ENCODE assay signal across 27 cellular contexts in genomic region chr22:49011379-49011768, GRCh38.
DNase-seq lines count a peak whose midpoint lies in the region; ATAC-seq, FAIRE-seq and TF ChIP-seq lines count a peak whose summit lies in the region.
"Had no signal": no experiment of that assay in that cellular context is flagged by ENCODE, and none has a peak within 500 bp of the region (broad histone marks: within the 10 kb centered on the region; RNA-seq: fewer than 3 reads in every experiment).

No MANE protein-coding gene starts in this region.

- no peaks in the 10 kb centered on the region for H3K4me1 ChIP-seq in kidney (ENCODE audit: control insufficient read depth in 1 of 2, insufficient read depth in 1 of 2, low read depth in 1 of 2, low read length in 2 of 2)
- H3K4me1 ChIP-seq: adrenal gland, Peyer's patch had no signal

- TF ChIP-seq CTCF in kidney (IDR thresholded peaks at IDR 0.05; ENCODE audit: borderline replicate concordance, extremely low read depth, insufficient read depth), result no peak

- H3K9me3 ChIP-seq in kidney (ENCODE audit: control insufficient read depth in 1 of 2, low read length in 2 of 2), result no peaks in the 10 kb centered on the region
- H3K9me3 ChIP-seq: adrenal gland, ovary, Peyer's patch had no signal

- H3K4me3 Mint-ChIP-seq in activated T-cell treated with anti-CD3 and anti-CD28 coated beads, Interleukin-2, amount 50 U/mL, for 4 hours, result no peak overlapping the region
- H3K4me3 Mint-ChIP-seq: activated B cell treated with CpG ODN at 0.5 μM for 24 hours; activated CD4-positive, alpha-beta memory T cell treated with anti-CD3 and anti-CD28 coated beads for 36 hours; nephron; stimulated activated memory B cell treated with anti-CD40 and anti-IgM and Interleukin-4, amounts not matched to agents 10 μg/mL and 1 μg/mL and 100 μg/mL, for 72 hours had no signal

- H3K9ac ChIP-seq in kidney (ENCODE audit: low read length in 2 of 2), result no peak overlapping the region

- H3K27ac ChIP-seq in kidney (ENCODE audit: low read depth in 2 of 2, low read length in 2 of 2), result no peak overlapping the region
- H3K27ac ChIP-seq: adrenal gland, brain microvascular endothelial cell, ovary, Peyer's patch had no signal

- H3K36me3 ChIP-seq in kidney (ENCODE audit: control insufficient read depth in 1 of 2, insufficient read depth in 2 of 2, low read length in 2 of 2), result no peaks in the 10 kb centered on the region
- H3K36me3 ChIP-seq: adrenal gland, brain microvascular endothelial cell, ovary, Peyer's patch had no signal

- H3K4me1 Mint-ChIP-seq in activated T-cell treated with anti-CD3 and anti-CD28 coated beads, Interleukin-2, amount 50 U/mL, for 4 hours (ENCODE audit: low read depth), result no peaks in the 10 kb centered on the region
- H3K4me1 Mint-ChIP-seq: activated B cell treated with CpG ODN at 0.5 μM for 24 hours; stimulated activated memory B cell treated with anti-CD40 and anti-IgM and Interleukin-4, amounts not matched to agents 10 μg/mL and 1 μg/mL and 100 μg/mL, for 72 hours had no signal

- ATAC-seq in activated T-cell treated with anti-CD3 and anti-CD28 coated beads, Interleukin-2, amount 50 U/mL, for 4 hours, result no peak
- ATAC-seq: right cardiac atrium; stimulated activated memory B cell treated with anti-CD40 and anti-IgM and Interleukin-4, amounts not matched to agents 10 μg/mL and 1 μg/mL and 100 μg/mL, for 72 hours had no signal

- FAIRE-seq in kidney (lab: Jason Lieb, UNC), result no peak
- FAIRE-seq: G401.6, H54 had no signal

- intact Hi-C loops in kidney (cut with DNase I), result no loop called here

- H3K27me3 Mint-ChIP-seq in activated T-cell treated with anti-CD3 and anti-CD28 coated beads, Interleukin-2, amount 50 U/mL, for 4 hours (ENCODE audit: low read depth), result peaks cover 5% of the 10 kb centered on the region
- H3K27me3 Mint-ChIP-seq: activated B cell treated with CpG ODN at 0.5 μM for 24 hours had no signal

- no peak overlapping the region for H3K4me3 ChIP-seq in kidney (ENCODE audit: low read length in 2 of 2)
- H3K4me3 ChIP-seq: adrenal gland, ovary, Peyer's patch had no signal

- DNase-seq in activated effector memory CD4-positive, alpha-beta T cell treated with anti-CD3 and anti-CD28 coated beads, Interleukin-2, amount 50 U/mL, for 16 hours, result peak; percentile 50
- no peak for DNase-seq in activated effector memory CD4-positive, alpha-beta T cell treated with Interleukin-2 at 50 U/mL for 16 hours
- DNase-seq in kidney, result peak; percentile 45
- DNase-seq in retina, result peak; percentile 33
- no peak for DNase-seq in DMS114 treated with DMSO at 0.1 percent for 48 hours (lab: John Stamatoyannopoulos, UW; ENCODE audit: unreplicated experiment)
- DNase-seq in GF-D8 (lab: John Stamatoyannopoulos, UW), result no peak
- DNase-seq in activated T-cell treated with anti-CD3 and anti-CD28 coated beads, Interleukin-2, amount 50 U/mL, for 4 hours, result no peak
- DNase-seq in kidney tubule cell (ENCODE audit: low spot score), result no peak
- DNase-seq: activated B cell treated with CpG ODN at 0.5 μM for 24 hours; activated CD4-positive, alpha-beta memory T cell treated with anti-CD3 and anti-CD28 coated beads for 36 hours; activated T-cell treated with anti-CD3 and anti-CD28 coated beads, Interleukin-2, amount 50 U/mL, for 1 hour; brain microvascular endothelial cell; NCI-H1105; NCI-H2029; NCI-H2227 treated with DMSO at 0.1 percent for 48 hours; NCI-H526 treated with DMSO at 0.1 percent for 48 hours; ovary; SIG-M5; stimulated activated CD4-positive, alpha-beta T cell treated with anti-CD3 and anti-CD28 coated beads, Interleukin-4, amount 100 ng/mL, for 4 hours; T1000 had no signal

- no peaks in the 10 kb centered on the region for H3K36me3 Mint-ChIP-seq in activated T-cell treated with anti-CD3 and anti-CD28 coated beads, Interleukin-2, amount 50 U/mL, for 4 hours (ENCODE audit: insufficient read depth)
- H3K36me3 Mint-ChIP-seq: activated CD4-positive, alpha-beta memory T cell treated with anti-CD3 and anti-CD28 coated beads for 36 hours; stimulated activated memory B cell treated with anti-CD40 and anti-IgM and Interleukin-4, amounts not matched to agents 10 μg/mL and 1 μg/mL and 100 μg/mL, for 72 hours had no signal

- no peaks in the 10 kb centered on the region for H3K9me3 Mint-ChIP-seq in activated T-cell treated with anti-CD3 and anti-CD28 coated beads, Interleukin-2, amount 50 U/mL, for 4 hours
- H3K9me3 Mint-ChIP-seq: activated B cell treated with CpG ODN at 0.5 μM for 24 hours; activated CD4-positive, alpha-beta memory T cell treated with anti-CD3 and anti-CD28 coated beads for 36 hours; nephron; stimulated activated memory B cell treated with anti-CD40 and anti-IgM and Interleukin-4, amounts not matched to agents 10 μg/mL and 1 μg/mL and 100 μg/mL, for 72 hours had no signal

Comparison
In these comparisons a context has a peak if more than half of its experiments do, and no peak if none do; other contexts are left out.
1. DNase-seq: peak in activated effector memory CD4-positive, alpha-beta T cell treated with anti-CD3 and anti-CD28 coated beads, Interleukin-2, amount 50 U/mL, for 16 hours (single experiment), kidney (single experiment) and retina (single experiment); none in activated effector memory CD4-positive, alpha-beta T cell treated with Interleukin-2 at 50 U/mL for 16 hours (single experiment), DMS114 treated with DMSO at 0.1 percent for 48 hours (single experiment), GF-D8 (single experiment), activated T-cell treated with anti-CD3 and anti-CD28 coated beads, Interleukin-2, amount 50 U/mL, for 4 hours (single experiment) and kidney tubule cell (single experiment).